ENCODE assay signal across 9 cellular contexts in the genomic region with DNA sequence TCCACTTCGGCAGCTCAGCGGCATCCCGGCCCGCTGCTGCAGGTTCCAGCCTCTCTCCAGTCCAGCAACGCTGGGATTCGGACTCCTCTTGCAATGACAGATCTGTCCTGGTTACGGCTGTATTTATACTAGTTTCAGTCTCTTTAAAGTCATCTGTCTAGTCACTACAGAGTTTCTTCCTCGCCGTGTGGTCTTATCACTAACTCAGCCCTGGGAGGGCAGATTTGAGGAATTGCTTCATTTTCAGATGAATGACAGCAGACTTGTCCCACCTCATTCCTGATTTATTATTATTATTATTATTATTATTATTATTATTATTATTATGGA. TPM values are rescaled to one million over a fixed set of nuclear protein-coding genes. Genes with fewer than 3 reads are reported as not detected.
DNase-seq lines count a peak whose midpoint lies in the region; ATAC-seq and TF ChIP-seq lines count a peak whose summit lies in the region.
"Had no signal": no experiment of that assay in that cellular context is flagged by ENCODE, and none has a peak within 500 bp of the region (broad histone marks: within the 10 kb centered on the region; RNA-seq: fewer than 3 reads in every experiment).

No MANE protein-coding gene starts in this region.

- peak overlapping the region; percentile 88 for H3K4me3 Mint-ChIP-seq in memory B cell

- intact Hi-C loops in left ventricle myocardium inferior (cut with micrococcal nuclease) (no loop called here), left ventricle myocardium superior (cut with micrococcal nuclease) (no loop called here), aorta (cut with DNase I) (loop anchor here in 1 of 2 donors (2.0 to 10.0 kb wide), 2 partner anchors 18 to 108 kb away; no protein-coding TSS in a partner anchor)

- H3K9me3 Mint-ChIP-seq in memory B cell, result no peaks in the 10 kb centered on the region

- no peaks in the 10 kb centered on the region for H3K36me3 ChIP-seq in left ventricle myocardium inferior
- H3K36me3 ChIP-seq in aorta (ENCODE audit: control insufficient read depth in 1 of 2, insufficient read depth in 2 of 2, low read length in 1 of 2), result no peaks in the 10 kb centered on the region

- no peak overlapping the region for H3K27ac Mint-ChIP-seq in memory B cell

- ATAC-seq in left ventricle myocardium superior, result no peak
- no peak for ATAC-seq in memory B cell (ENCODE audit: low read depth)
- ATAC-seq in aorta (ENCODE audit: low FRiP score), result peak; percentile 6
- ATAC-seq in HG03565 (IDR thresholded peaks at IDR 0.05; ENCODE audit: unreplicated experiment), result no peak

- in situ Hi-C loops in astrocyte of the cerebellum (cut with HindIII; ENCODE audit: low sequenced_read_pairs), result no loop called here

- no peaks in the 10 kb centered on the region for H3K36me3 Mint-ChIP-seq in memory B cell

- 9 to 15% methylated on average over 8 to 9 of the region's 9 CpGs for WGBS in aorta, 2 donors

- H3K27ac ChIP-seq in left ventricle myocardium inferior (replicated peaks) (no peak overlapping the region), aorta (ENCODE audit: low read depth in 1 of 2, low read length in 2 of 2) (no peak overlapping the region)
- H3K27ac ChIP-seq: epithelial cell of prostate had no signal

- H3K4me1 Mint-ChIP-seq in memory B cell, result peaks cover 16% of the 10 kb centered on the region

- TF ChIP-seq CTCF in left ventricle myocardium inferior (IDR thresholded peaks at IDR 0.05; ENCODE audit: borderline replicate concordance), result no peak
- TF ChIP-seq CTCF in astrocyte of the cerebellum (IDR thresholded peaks at IDR 0.05; ENCODE audit: low read depth, low read length, missing control alignments), result no peak

- DNase-seq in left ventricle myocardium inferior (no peak), left ventricle myocardium superior (no peak), astrocyte of the cerebellum (ENCODE audit: low read depth) (no peak), memory B cell (ENCODE audit: low spot score in 2 of 2) (no peak), aorta (no peak), DMS 273 (lab: John Stamatoyannopoulos, UW; ENCODE audit: unreplicated experiment) (no peak), amniotic stem cell (lab: John Stamatoyannopoulos, UW) (no peak)

- H3K9me3 ChIP-seq in left ventricle myocardium inferior (replicated peaks) (no peaks in the 10 kb centered on the region), aorta (ENCODE audit: control insufficient read depth, low read length) (no peaks in the 10 kb centered on the region)

- peaks cover 19% of the 10 kb centered on the region for H3K4me1 ChIP-seq in left ventricle myocardium inferior
- no peaks in the 10 kb centered on the region for H3K4me1 ChIP-seq in aorta (ENCODE audit: control insufficient read depth in 1 of 2, insufficient read depth in 2 of 2, low read length in 2 of 2)

- peaks cover 95% of the 10 kb centered on the region for H3K27me3 ChIP-seq in left ventricle myocardium inferior (ENCODE audit: low read depth)
- no peaks in the 10 kb centered on the region for H3K27me3 ChIP-seq in aorta (ENCODE audit: control insufficient read depth in 1 of 2, insufficient read depth in 2 of 2, low read length in 1 of 2)

- H3K4me3 ChIP-seq in left ventricle myocardium inferior (peak overlapping the region; percentile 75), astrocyte of the cerebellum (ENCODE audit: low read depth, low read length) (peak overlapping the region; percentile 44), aorta (ENCODE audit: low read length in 2 of 2) (peak overlapping the region; percentile 45 to 92)

- H3K27me3 Mint-ChIP-seq in memory B cell, result peaks cover 13% of the 10 kb centered on the region

RNA-seq across cellular contexts. Expression of a gene that starts 2.2 kb away (rescaled TPM):
- total RNA-seq in left ventricle myocardium inferior (1.1 TPM), left ventricle myocardium superior (0.69 TPM), aorta (10 to 100 TPM; 11.4 to 13.4 TPM)
- polyA plus RNA-seq in aorta, result 1 to 10 TPM in 1 of 2 donors, under 1 TPM in 1; 0.75 to 4.9 TPM
